23 cellular contexts compared by ENCODE assay signal in genomic region chr18:33757037-33757436, GRCh38.
A peak's percentile ranks its signal among the peaks of the same experiment; 100 is the strongest.
DNase-seq lines count a peak whose midpoint lies in the region; ATAC-seq and TF ChIP-seq lines count a peak whose summit lies in the region.
"Had no signal": no experiment of that assay in that cellular context is flagged by ENCODE, and none has a peak within 500 bp of the region (broad histone marks: within the 10 kb centered on the region; RNA-seq: fewer than 3 reads in every experiment).

No MANE protein-coding gene starts in this region.

- H3K9me3 ChIP-seq in spleen, result no peaks in the 10 kb centered on the region
- H3K9me3 ChIP-seq: Caco-2, right lobe of liver, SJCRH30, tibial artery had no signal

- intact Hi-C loops in spleen (cut with DNase I; ENCODE audit: low total_unique reads), result no loop called here

- H3K4me3 ChIP-seq in choroid plexus epithelial cell (ENCODE audit: low read depth, low read length) (no peak overlapping the region), spleen (no peak overlapping the region)
- H3K4me3 ChIP-seq: right lobe of liver, SJCRH30, tibial artery had no signal

- 55 to 78% (median 69%) methylated on average over 1 of the region's 1 CpG for WGBS in spleen, 5 donors

- no peaks in the 10 kb centered on the region for H3K27me3 ChIP-seq in spleen (replicated peaks in 1 of 7)
- H3K27me3 ChIP-seq: right lobe of liver, SJCRH30, tibial artery had no signal

- no peaks in the 10 kb centered on the region for H3K36me3 ChIP-seq in spleen
- H3K36me3 ChIP-seq: right lobe of liver, SJCRH30, tibial artery had no signal

- no peak overlapping the region for H3K27ac ChIP-seq in spleen
- H3K27ac ChIP-seq: right lobe of liver, SJCRH30, tibial artery had no signal

- no peak for TF ChIP-seq POLR2A in spleen (IDR thresholded peaks at IDR 0.05)

- DNase-seq in H4 (ENCODE audit: low spot score), result peak; percentile 31
- peak; percentile 95 for DNase-seq in NCI-H2171 treated with DMSO at 0.1 percent for 48 hours (lab: John Stamatoyannopoulos, UW)
- peak; percentile 10 for DNase-seq in choroid plexus epithelial cell (ENCODE audit: low read depth)
- peak; percentile 1 for DNase-seq in renal cortical epithelial cell (ENCODE audit: low read depth)
- DNase-seq in spleen, result no peak
- DNase-seq in NCI-H345 treated with DMSO at 0.1 percent for 48 hours (lab: John Stamatoyannopoulos, UW; ENCODE audit: unreplicated experiment), result no peak
- DNase-seq: activated B cell treated with CpG ODN at 0.5 μM for 24 hours; activated CD4-positive, alpha-beta memory T cell treated with anti-CD3 and anti-CD28 coated beads for 36 hours; activated naive CD4-positive, alpha-beta T cell; Caco-2; effector CD8-positive, alpha-beta T cell; GDM1; GOT3; kidney; naive thymus-derived CD4-positive, alpha-beta T cell; NCI-H187; NCI-H526; right lobe of liver; SJCRH30; stimulated activated naive CD4-positive, alpha-beta T cell treated with Interleukin-2 at 50 U/mL for 16 hours; T-helper 2 cell; tibial artery had no signal

- no peaks in the 10 kb centered on the region for H3K4me1 ChIP-seq in spleen
- H3K4me1 ChIP-seq: Caco-2, right lobe of liver, SJCRH30, tibial artery had no signal

- ATAC-seq in HG02852 (IDR thresholded peaks at IDR 0.05; ENCODE audit: unreplicated experiment), result no peak
- ATAC-seq: naive thymus-derived CD4-positive, alpha-beta T cell had no signal

- no peak for TF ChIP-seq CTCF in choroid plexus epithelial cell (conservative IDR thresholded peaks at IDR 0.05; ENCODE audit: low read depth, low read length)
- no peak for TF ChIP-seq CTCF in spleen (IDR thresholded peaks at IDR 0.05 in 8 of 11, conservative IDR thresholded peaks at IDR 0.05 in 3 of 11)

Comparison
In these comparisons a context has a peak if more than half of its experiments do, and no peak if none do; other contexts are left out.
1. DNase-seq: peak in H4 (single experiment), NCI-H2171 treated with DMSO at 0.1 percent for 48 hours (single experiment), choroid plexus epithelial cell (single experiment) and renal cortical epithelial cell (single experiment); none in spleen (single experiment) and NCI-H345 treated with DMSO at 0.1 percent for 48 hours (single experiment).